10 cellular contexts compared by ENCODE assay signal in genomic region chr14:92493492-92493891, GRCh38. TPM values are rescaled to one million over a fixed set of nuclear protein-coding genes. Genes with fewer than 3 reads are reported as not detected.
A peak's percentile ranks its signal among the peaks of the same experiment; 100 is the strongest.
DNase-seq lines count a peak whose midpoint lies in the region; ATAC-seq and TF ChIP-seq lines count a peak whose summit lies in the region.
"Had no signal": no experiment of that assay in that cellular context is flagged by ENCODE, and none has a peak within 500 bp of the region (broad histone marks: within the 10 kb centered on the region; RNA-seq: fewer than 3 reads in every experiment).

No MANE protein-coding gene starts in this region.

- no peak overlapping the region for H4K91ac ChIP-seq in mesenchymal stem cell (ENCODE audit: low read length)

- no peaks in the 10 kb centered on the region for H3K9me3 Mint-ChIP-seq in type B pancreatic cell

- H2AFZ ChIP-seq in KMS-11 (ENCODE audit: low read depth) (no peak overlapping the region), mesenchymal stem cell (ENCODE audit: low read depth, low read length) (no peak overlapping the region)

- DNase-seq in mesenchymal stem cell = no peak
- DNase-seq in type B pancreatic cell (ENCODE audit: extremely low spot score, unreplicated experiment) = peak; percentile 51
- DNase-seq in DMS153 treated with DMSO at 0.1 percent for 48 hours (lab: John Stamatoyannopoulos, UW; ENCODE audit: unreplicated experiment) = no peak
- no peak for DNase-seq in foreskin keratinocyte
- DNase-seq in NOMO-1 treated with DMSO at 0.1 percent for 48 hours (lab: John Stamatoyannopoulos, UW; ENCODE audit: unreplicated experiment) = no peak
- DNase-seq: BE2C had no signal

- peaks cover 0 to 10% (median 0%) of the 10 kb centered on the region in 11 experiments; a peak in 2 of 22 replicates for H3K27me3 ChIP-seq in BLaER1 treated with 17β-estradiol and CSF1 and Interleukin-3, amounts not matched to agents 10 nM and 100 nM
- H3K27me3 ChIP-seq in KMS-11 (ENCODE audit: insufficient read depth, low read depth) = no peaks in the 10 kb centered on the region
- H3K27me3 ChIP-seq in mesenchymal stem cell (ENCODE audit: control insufficient read depth in 1 of 2, insufficient read depth in 1 of 2, low read length in 2 of 2) = no peaks in the 10 kb centered on the region
- no peaks in the 10 kb centered on the region for H3K27me3 ChIP-seq in foreskin keratinocyte
- H3K27me3 ChIP-seq: BE2C had no signal

- no peak overlapping the region for H2BK120ac ChIP-seq in mesenchymal stem cell (ENCODE audit: low read depth, low read length)

- H3K36me3 Mint-ChIP-seq in type B pancreatic cell = no peaks in the 10 kb centered on the region

- H4K8ac ChIP-seq in mesenchymal stem cell (ENCODE audit: low read length) = peak overlapping the region; percentile 29

- H2BK15ac ChIP-seq in mesenchymal stem cell (ENCODE audit: low read depth, poor library complexity, severe bottlenecking) = no peak overlapping the region

- H3K36me3 ChIP-seq in BLaER1 treated with 17β-estradiol and CSF1 and Interleukin-3, amounts not matched to agents 10 nM and 100 nM = no peaks in the 10 kb centered on the region
- H3K36me3 ChIP-seq in KMS-11 (ENCODE audit: insufficient read depth) (no peaks in the 10 kb centered on the region), mesenchymal stem cell (ENCODE audit: control insufficient read depth in 1 of 2, insufficient read depth in 2 of 2, low read depth in 1 of 2, low read length in 2 of 2) (no peaks in the 10 kb centered on the region)
- H3K36me3 ChIP-seq: BE2C had no signal

- no peak overlapping the region for H3K14ac ChIP-seq in mesenchymal stem cell (ENCODE audit: low read length in 2 of 2)

- H3K4me3 Mint-ChIP-seq in type B pancreatic cell = no peak overlapping the region

- no peak for TF ChIP-seq CTCF in KMS-11 (conservative IDR thresholded peaks at IDR 0.05; ENCODE audit: low read depth, low read length)
- TF ChIP-seq CTCF in type B pancreatic cell (conservative IDR thresholded peaks at IDR 0.05) = no peak
- TF ChIP-seq CTCF in foreskin keratinocyte (conservative IDR thresholded peaks at IDR 0.05) = no peak

- no peak overlapping the region for H3K18ac ChIP-seq in mesenchymal stem cell (ENCODE audit: low read depth in 1 of 2, low read length in 2 of 2)

- no peak for ATAC-seq in foreskin keratinocyte
- ATAC-seq: GM12878, HCT116 had no signal

- H3K27ac Mint-ChIP-seq in type B pancreatic cell = no peak overlapping the region

- no peak overlapping the region for H3K23ac ChIP-seq in mesenchymal stem cell (ENCODE audit: low read length in 2 of 2)

- H2BK5ac ChIP-seq in mesenchymal stem cell (ENCODE audit: low read depth, low read length, poor library complexity, severe bottlenecking) = no peak overlapping the region

- 93% methylated on average over 16 of the region's 16 CpGs for WGBS in mesenchymal stem cell

- peak overlapping the region in 1 of 2 experiments; percentile 47 for H3K4ac ChIP-seq in mesenchymal stem cell (ENCODE audit: low read depth in 1 of 2, low read length in 2 of 2)

- no peak overlapping the region for H3K9ac ChIP-seq in BLaER1 treated with 17β-estradiol and CSF1 and Interleukin-3, amounts not matched to agents 10 nM and 100 nM
- no peak overlapping the region for H3K9ac ChIP-seq in KMS-11
- no peak overlapping the region for H3K9ac ChIP-seq in mesenchymal stem cell (ENCODE audit: low read length)

- peak overlapping the region in 1 of 2 experiments; percentile 19 for H2BK12ac ChIP-seq in mesenchymal stem cell (ENCODE audit: low read length in 2 of 2)

- peak overlapping the region in 6 of 11 experiments; percentile 19 to 79 (median 71); a peak in 8 of 22 replicates for H3K4me2 ChIP-seq in BLaER1 treated with 17β-estradiol and CSF1 and Interleukin-3, amounts not matched to agents 10 nM and 100 nM
- H3K4me2 ChIP-seq in KMS-11 (peak overlapping the region; percentile 74), mesenchymal stem cell (ENCODE audit: low read length, poor library complexity, severe bottlenecking) (no peak overlapping the region)

- peaks cover 10% of the 10 kb centered on the region for H3K4me1 Mint-ChIP-seq in type B pancreatic cell (ENCODE audit: unreplicated experiment)

- no peak overlapping the region for H3K27ac ChIP-seq in BLaER1 treated with 17β-estradiol and CSF1 and Interleukin-3, amounts not matched to agents 10 nM and 100 nM
- H3K27ac ChIP-seq in KMS-11 (0 out of 2 replicates have a peak overlapping the region, but pooled peaks have one; percentile 82), mesenchymal stem cell (ENCODE audit: low read length, poor library complexity, severe bottlenecking) (no peak overlapping the region), foreskin keratinocyte (no peak overlapping the region)

- H3K79me1 ChIP-seq in mesenchymal stem cell (replicated peaks; ENCODE audit: low read length, poor library complexity, severe bottlenecking) = no peaks in the 10 kb centered on the region

- H3K4me3 ChIP-seq in BLaER1 treated with 17β-estradiol and CSF1 and Interleukin-3, amounts not matched to agents 10 nM and 100 nM = no peak overlapping the region
- no peak overlapping the region for H3K4me3 ChIP-seq in KMS-11 (IDR thresholded peaks at IDR 0.05; ENCODE audit: insufficient read depth, low read depth, low read length)
- no peak overlapping the region for H3K4me3 ChIP-seq in mesenchymal stem cell (ENCODE audit: insufficient read depth in 1 of 2, low read depth in 1 of 2, low read length in 2 of 2)
- H3K4me3 ChIP-seq: GM12878 had no signal

- peaks cover 23 to 84% (median 61%) of the 10 kb centered on the region in 10 experiments for H3K4me1 ChIP-seq in BLaER1 treated with 17β-estradiol and CSF1 and Interleukin-3, amounts not matched to agents 10 nM and 100 nM
- H3K4me1 ChIP-seq in KMS-11 (ENCODE audit: low read depth, poor library complexity, severe bottlenecking) (peaks cover 35% of the 10 kb centered on the region), mesenchymal stem cell (ENCODE audit: control insufficient read depth, insufficient read depth, low read depth, low read length) (peaks cover 4% of the 10 kb centered on the region), foreskin keratinocyte (no peaks in the 10 kb centered on the region)
- H3K4me1 ChIP-seq: BE2C had no signal

- H3K27me3 Mint-ChIP-seq in type B pancreatic cell = peaks cover 6% of the 10 kb centered on the region

- H4K20me1 ChIP-seq in BLaER1 treated with 17β-estradiol and CSF1 and Interleukin-3, amounts not matched to agents 10 nM and 100 nM = no peaks in the 10 kb centered on the region
- no peaks in the 10 kb centered on the region for H4K20me1 ChIP-seq in KMS-11 (ENCODE audit: insufficient read depth)

- H2AK5ac ChIP-seq in mesenchymal stem cell (ENCODE audit: low read length, severe bottlenecking) = no peak overlapping the region

- no peaks in the 10 kb centered on the region for H3K79me2 ChIP-seq in KMS-11 (ENCODE audit: insufficient read depth, low read depth)

- H3K9me3 ChIP-seq in BLaER1 treated with 17β-estradiol and CSF1 and Interleukin-3, amounts not matched to agents 10 nM and 100 nM (replicated peaks in 1 of 11) = no peaks in the 10 kb centered on the region
- H3K9me3 ChIP-seq in mesenchymal stem cell (ENCODE audit: control insufficient read depth, low read length) = no peaks in the 10 kb centered on the region
- H3K9me3 ChIP-seq: BE2C had no signal

RNA-seq across cellular contexts. Expression of gene RIN3, which starts 20.1 kb away (rescaled TPM):
- polyA plus RNA-seq in mesenchymal stem cell (2013, experiment 1 of 2) = 19.4 TPM
- 19.3 TPM for polyA plus RNA-seq in mesenchymal stem cell (2013, experiment 2 of 2)
- total RNA-seq in type B pancreatic cell (ENCODE audit: low replicate concordance) = 11.3 and 12.9 TPM in 2 replicates
- total RNA-seq in foreskin keratinocyte = 7.3 and 9.8 TPM in 2 replicates
- polyA plus RNA-seq in foreskin keratinocyte = 8.4 and 11.9 TPM in 2 replicates
